In genomic region chr19:50050406-50051223, GRCh38 we compare ENCODE assay signal across 8 cellular contexts. TPM values are rescaled to one million over a fixed set of nuclear protein-coding genes. Genes with fewer than 3 reads are reported as not detected.
A peak's percentile ranks its signal among the peaks of the same experiment; 100 is the strongest.
DNase-seq lines count a peak whose midpoint lies in the region; ATAC-seq and TF ChIP-seq lines count a peak whose summit lies in the region.

No MANE protein-coding gene starts in this region.

- intact Hi-C loops in PC-3 (cut with micrococcal nuclease): no loop called here

- H3K9me3 Mint-ChIP-seq in nephron: peaks cover 41% of the 10 kb centered on the region
- peaks cover 7 to 8% of the 10 kb centered on the region in 2 donors for H3K9me3 Mint-ChIP-seq in stimulated activated naive B cell treated with anti-CD40 and anti-IgM and Interleukin-4, amounts not matched to agents 10 μg/mL and 1 μg/mL and 100 μg/mL, for 72 hours

- H3K27me3 Mint-ChIP-seq in nephron (ENCODE audit: low read depth): no peaks in the 10 kb centered on the region
- H3K27me3 Mint-ChIP-seq in stimulated activated naive B cell treated with anti-CD40 and anti-IgM and Interleukin-4, amounts not matched to agents 10 μg/mL and 1 μg/mL and 100 μg/mL, for 72 hours: peaks cover 6 to 19% of the 10 kb centered on the region in 2 donors

- POLR2A ChIA-PET in PC-3 (lab: Charles Lee; ENCODE audit: unreplicated experiment): interaction anchor here (0.7 kb wide), 1 partner anchor 781 kb away, joined by 6 read pairs; no protein-coding TSS in a partner anchor

- peaks cover 17% of the 10 kb centered on the region; the same call in 1 of the 2 replicates for H3K27me3 ChIP-seq in PC-3 (ENCODE audit: low read length)

- CTCF ChIA-PET in PC-3 (lab: Charles Lee): no interaction called here

- TF ChIP-seq CTCF in PC-3 (conservative IDR thresholded peaks at IDR 0.05; ENCODE audit: low read depth, low read length) (no peak), fibroblast of pulmonary artery (IDR thresholded peaks at IDR 0.05; ENCODE audit: low read length, missing control alignments) (no peak), nephron (IDR thresholded peaks at IDR 0.05; ENCODE audit: unreplicated experiment in 3 of 3) (no peak)

- H3K36me3 ChIP-seq in PC-3 (ENCODE audit: low read depth, low read length): peaks cover 27% of the 10 kb centered on the region

- H3K4me3 ChIP-seq in PC-3 (ENCODE audit: low read length) (peak overlapping the region; percentile 59), fibroblast of pulmonary artery (replicated peaks; ENCODE audit: low read depth, low read length) (peak overlapping the region; percentile 59)

- H3K4me1 Mint-ChIP-seq in nephron: peaks cover 5% of the 10 kb centered on the region
- H3K4me1 Mint-ChIP-seq in stimulated activated naive B cell treated with anti-CD40 and anti-IgM and Interleukin-4, amounts not matched to agents 10 μg/mL and 1 μg/mL and 100 μg/mL, for 72 hours: peaks cover 17 to 20% of the 10 kb centered on the region in 2 donors

- no peak overlapping the region for H3K9ac ChIP-seq in PC-3 (ENCODE audit: low read length)

- ATAC-seq in HG02763 (IDR thresholded peaks at IDR 0.05; ENCODE audit: unreplicated experiment): peak; percentile 53
- ATAC-seq in PC-3: peak; percentile 83
- ATAC-seq in stimulated activated naive B cell treated with anti-CD40 and anti-IgM and Interleukin-4, amounts not matched to agents 10 μg/mL and 1 μg/mL and 100 μg/mL, for 72 hours (replicated peaks): peak; percentile 92 to 97

- no peaks in the 10 kb centered on the region for H3F3A ChIP-seq in PC-3 (ENCODE audit: low read length, unreplicated experiment)

- H3K36me3 Mint-ChIP-seq in nephron (ENCODE audit: low read depth): peaks cover 39% of the 10 kb centered on the region
- peaks cover 29 to 36% of the 10 kb centered on the region in 2 donors for H3K36me3 Mint-ChIP-seq in stimulated activated naive B cell treated with anti-CD40 and anti-IgM and Interleukin-4, amounts not matched to agents 10 μg/mL and 1 μg/mL and 100 μg/mL, for 72 hours

- peak overlapping the region; percentile 89 to 93 (median 90) for H3K4me3 Mint-ChIP-seq in nephron
- peak overlapping the region; percentile 82 to 90 for H3K4me3 Mint-ChIP-seq in stimulated activated naive B cell treated with anti-CD40 and anti-IgM and Interleukin-4, amounts not matched to agents 10 μg/mL and 1 μg/mL and 100 μg/mL, for 72 hours

- peaks cover 5% of the 10 kb centered on the region for H3K4me1 ChIP-seq in PC-3 (ENCODE audit: insufficient read depth, low read length)

- DNase-seq in AG20443 (ENCODE audit: low spot score) (peak; percentile 94), PC-3 (peak; percentile 74), fibroblast of pulmonary artery (ENCODE audit: low read depth) (peak; percentile 79), HK-2 (ENCODE audit: unreplicated experiment) (no peak)
- DNase-seq in activated T-helper 1 cell treated with anti-CD3 and anti-CD28 coated beads, Interleukin-2, amount 50 U/mL, for 16 hours (ENCODE audit: low read depth in 1 of 2, low spot score in 1 of 2): peak; percentile 58 to 66
- peak; percentile 77 for DNase-seq in stimulated activated naive B cell treated with anti-CD40 and anti-IgM and Interleukin-4, amounts not matched to agents 10 μg/mL and 1 μg/mL and 100 μg/mL, for 72 hours

- no TSS peak for BruUV-seq in PC-3 (replicated peaks; lab: Mats Ljungman, UMichigan)

- peak overlapping the region; percentile 81 for H2AFZ ChIP-seq in PC-3 (ENCODE audit: low read length)

- H4K20me1 ChIP-seq in PC-3 (ENCODE audit: low read length): no peaks in the 10 kb centered on the region

- no peak overlapping the region for H3K27ac ChIP-seq in PC-3 (ENCODE audit: low read length)

- H3K9me2 ChIP-seq in PC-3 (replicated peaks; ENCODE audit: low read length): no peaks in the 10 kb centered on the region

- no peaks in the 10 kb centered on the region for H3K79me2 ChIP-seq in PC-3 (ENCODE audit: low read length)

- H3K4me2 ChIP-seq in PC-3 (ENCODE audit: low read length): peak overlapping the region; percentile 75

- peak overlapping the region in 2 of 3 experiments; percentile 29 to 81 for H3K27ac Mint-ChIP-seq in nephron
- H3K27ac Mint-ChIP-seq in stimulated activated naive B cell treated with anti-CD40 and anti-IgM and Interleukin-4, amounts not matched to agents 10 μg/mL and 1 μg/mL and 100 μg/mL, for 72 hours: peak overlapping the region; percentile 88

- peaks cover 21% of the 10 kb centered on the region for H3K9me3 ChIP-seq in PC-3 (ENCODE audit: low read length)

RNA-seq across cellular contexts. Expression of gene ZNF473, which starts 24.8 kb away (rescaled TPM):
- 18.4 and 18.5 TPM in 2 replicates for total RNA-seq in PC-3 (2014; rRNA removed)

RNA-seq across cellular contexts. Expression of gene VRK3, which starts 25.4 kb away (rescaled TPM):
- 26.0 and 36.3 TPM in 2 replicates for total RNA-seq in PC-3 (2014; rRNA removed)
